Comparison of ENCODE assay signal across 1 cellular context in the genomic region with DNA sequence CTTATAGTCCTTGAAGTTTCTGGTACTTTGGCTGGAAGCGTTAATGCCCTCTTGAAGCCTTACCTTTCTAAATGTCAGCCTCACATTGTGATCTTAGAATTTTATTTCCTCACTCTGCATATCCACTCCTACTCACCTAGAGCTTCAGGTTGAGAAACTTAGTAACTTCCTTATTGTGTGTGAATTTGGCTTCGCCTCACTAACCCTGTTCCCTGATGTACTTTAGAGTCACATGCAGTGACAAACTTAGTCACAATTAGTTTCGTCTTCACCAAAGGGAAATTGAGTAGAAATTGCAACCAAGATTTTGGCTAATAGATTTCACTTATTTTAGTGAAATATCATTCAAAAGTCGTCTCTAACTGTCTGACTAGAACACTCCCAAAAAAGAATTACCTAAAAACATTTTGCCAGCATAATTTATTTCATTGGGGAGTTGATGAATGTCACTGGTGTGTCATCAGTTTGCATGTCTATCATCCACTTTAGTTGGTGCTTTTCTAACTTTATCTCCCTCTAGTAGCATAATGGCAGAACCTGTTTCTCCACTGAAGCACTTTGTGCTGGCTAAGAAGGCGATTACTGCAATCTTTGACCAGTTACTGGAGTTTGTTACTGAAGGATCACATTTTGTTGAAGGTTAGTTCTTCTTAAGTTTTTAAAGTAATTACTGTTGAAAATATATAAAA.
TF ChIP-seq lines count a peak whose summit lies in the region.

No MANE protein-coding gene starts in this region.

TF ChIP-seq in IMR-90, 13 proteins besides CTCF, POLR2A, EP300 and RAD21 (continued from another document):
- TF ChIP-seq, protein P1, sequence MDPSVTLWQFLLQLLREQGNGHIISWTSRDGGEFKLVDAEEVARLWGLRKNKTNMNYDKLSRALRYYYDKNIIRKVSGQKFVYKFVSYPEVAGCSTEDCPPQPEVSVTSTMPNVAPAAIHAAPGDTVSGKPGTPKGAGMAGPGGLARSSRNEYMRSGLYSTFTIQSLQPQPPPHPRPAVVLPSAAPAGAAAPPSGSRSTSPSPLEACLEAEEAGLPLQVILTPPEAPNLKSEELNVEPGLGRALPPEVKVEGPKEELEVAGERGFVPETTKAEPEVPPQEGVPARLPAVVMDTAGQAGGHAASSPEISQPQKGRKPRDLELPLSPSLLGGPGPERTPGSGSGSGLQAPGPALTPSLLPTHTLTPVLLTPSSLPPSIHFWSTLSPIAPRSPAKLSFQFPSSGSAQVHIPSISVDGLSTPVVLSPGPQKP (IDR thresholded peaks at IDR 0.05; ENCODE audit: borderline replicate concordance, low read depth, low read length), result no peak
- TF ChIP-seq MAZ (IDR thresholded peaks at IDR 0.05; ENCODE audit: borderline replicate concordance, low read depth, low read length), result no peak
